1 cellular context compared by ENCODE assay signal in the genomic region with DNA sequence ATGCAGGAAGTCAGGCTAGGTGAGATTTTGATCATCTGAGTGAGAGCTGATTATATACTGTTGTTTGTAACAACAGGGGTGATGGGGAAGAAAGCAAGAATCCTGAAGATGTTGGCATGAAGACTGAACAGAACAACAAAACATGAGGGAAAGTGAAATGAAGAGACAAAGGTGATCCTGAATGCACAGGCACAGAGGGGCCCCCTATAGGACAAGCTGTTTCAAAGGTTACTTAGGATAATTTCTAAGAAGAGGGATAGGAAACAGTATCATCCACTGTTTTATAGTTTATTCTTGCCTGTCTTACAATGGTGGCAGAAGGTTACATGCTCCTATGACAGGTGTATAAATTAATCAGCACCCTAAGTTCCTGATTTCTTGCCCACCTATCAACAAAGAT.
TF ChIP-seq lines count a peak whose summit lies in the region.

No MANE protein-coding gene starts in this region.

TF ChIP-seq in WTC11, 78 proteins besides CTCF, POLR2A, EP300 and RAD21 (continued from another document):
- TF ChIP-seq PRDM15 (CRISPR knock-in tag; IDR thresholded peaks at IDR 0.05) = no peak
- TF ChIP-seq ESRRA (CRISPR knock-in tag; IDR thresholded peaks at IDR 0.05; ENCODE audit: borderline replicate concordance) = no peak
- no peak for TF ChIP-seq CDX4 (CRISPR knock-in tag; IDR thresholded peaks at IDR 0.05; ENCODE audit: borderline replicate concordance)
- TF ChIP-seq GRHL2 (CRISPR knock-in tag; IDR thresholded peaks at IDR 0.05; ENCODE audit: insufficient replicate concordance, severe bottlenecking) = no peak
- TF ChIP-seq ZNF671 (CRISPR knock-in tag; IDR thresholded peaks at IDR 0.05) = no peak
- TF ChIP-seq, protein P1, sequence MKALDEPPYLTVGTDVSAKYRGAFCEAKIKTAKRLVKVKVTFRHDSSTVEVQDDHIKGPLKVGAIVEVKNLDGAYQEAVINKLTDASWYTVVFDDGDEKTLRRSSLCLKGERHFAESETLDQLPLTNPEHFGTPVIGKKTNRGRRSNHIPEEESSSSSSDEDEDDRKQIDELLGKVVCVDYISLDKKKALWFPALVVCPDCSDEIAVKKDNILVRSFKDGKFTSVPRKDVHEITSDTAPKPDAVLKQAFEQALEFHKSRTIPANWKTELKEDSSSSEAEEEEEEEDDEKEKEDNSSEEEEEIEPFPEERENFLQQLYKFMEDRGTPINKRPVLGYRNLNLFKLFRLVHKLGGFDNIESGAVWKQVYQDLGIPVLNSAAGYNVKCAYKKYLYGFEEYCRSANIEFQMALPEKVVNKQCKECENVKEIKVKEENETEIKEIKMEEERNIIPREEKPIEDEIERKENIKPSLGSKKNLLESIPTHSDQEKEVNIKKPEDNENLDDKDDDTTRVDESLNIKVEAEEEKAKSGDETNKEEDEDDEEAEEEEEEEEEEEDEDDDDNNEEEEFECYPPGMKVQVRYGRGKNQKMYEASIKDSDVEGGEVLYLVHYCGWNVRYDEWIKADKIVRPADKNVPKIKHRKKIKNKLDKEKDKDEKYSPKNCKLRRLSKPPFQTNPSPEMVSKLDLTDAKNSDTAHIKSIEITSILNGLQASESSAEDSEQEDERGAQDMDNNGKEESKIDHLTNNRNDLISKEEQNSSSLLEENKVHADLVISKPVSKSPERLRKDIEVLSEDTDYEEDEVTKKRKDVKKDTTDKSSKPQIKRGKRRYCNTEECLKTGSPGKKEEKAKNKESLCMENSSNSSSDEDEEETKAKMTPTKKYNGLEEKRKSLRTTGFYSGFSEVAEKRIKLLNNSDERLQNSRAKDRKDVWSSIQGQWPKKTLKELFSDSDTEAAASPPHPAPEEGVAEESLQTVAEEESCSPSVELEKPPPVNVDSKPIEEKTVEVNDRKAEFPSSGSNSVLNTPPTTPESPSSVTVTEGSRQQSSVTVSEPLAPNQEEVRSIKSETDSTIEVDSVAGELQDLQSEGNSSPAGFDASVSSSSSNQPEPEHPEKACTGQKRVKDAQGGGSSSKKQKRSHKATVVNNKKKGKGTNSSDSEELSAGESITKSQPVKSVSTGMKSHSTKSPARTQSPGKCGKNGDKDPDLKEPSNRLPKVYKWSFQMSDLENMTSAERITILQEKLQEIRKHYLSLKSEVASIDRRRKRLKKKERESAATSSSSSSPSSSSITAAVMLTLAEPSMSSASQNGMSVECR (CRISPR knock-in tag; IDR thresholded peaks at IDR 0.05; ENCODE audit: borderline replicate concordance) = no peak
- no peak for TF ChIP-seq ZNF423 (CRISPR knock-in tag; IDR thresholded peaks at IDR 0.05)
- TF ChIP-seq ATF1 (CRISPR knock-in tag; IDR thresholded peaks at IDR 0.05) = no peak
- TF ChIP-seq, protein P2, sequence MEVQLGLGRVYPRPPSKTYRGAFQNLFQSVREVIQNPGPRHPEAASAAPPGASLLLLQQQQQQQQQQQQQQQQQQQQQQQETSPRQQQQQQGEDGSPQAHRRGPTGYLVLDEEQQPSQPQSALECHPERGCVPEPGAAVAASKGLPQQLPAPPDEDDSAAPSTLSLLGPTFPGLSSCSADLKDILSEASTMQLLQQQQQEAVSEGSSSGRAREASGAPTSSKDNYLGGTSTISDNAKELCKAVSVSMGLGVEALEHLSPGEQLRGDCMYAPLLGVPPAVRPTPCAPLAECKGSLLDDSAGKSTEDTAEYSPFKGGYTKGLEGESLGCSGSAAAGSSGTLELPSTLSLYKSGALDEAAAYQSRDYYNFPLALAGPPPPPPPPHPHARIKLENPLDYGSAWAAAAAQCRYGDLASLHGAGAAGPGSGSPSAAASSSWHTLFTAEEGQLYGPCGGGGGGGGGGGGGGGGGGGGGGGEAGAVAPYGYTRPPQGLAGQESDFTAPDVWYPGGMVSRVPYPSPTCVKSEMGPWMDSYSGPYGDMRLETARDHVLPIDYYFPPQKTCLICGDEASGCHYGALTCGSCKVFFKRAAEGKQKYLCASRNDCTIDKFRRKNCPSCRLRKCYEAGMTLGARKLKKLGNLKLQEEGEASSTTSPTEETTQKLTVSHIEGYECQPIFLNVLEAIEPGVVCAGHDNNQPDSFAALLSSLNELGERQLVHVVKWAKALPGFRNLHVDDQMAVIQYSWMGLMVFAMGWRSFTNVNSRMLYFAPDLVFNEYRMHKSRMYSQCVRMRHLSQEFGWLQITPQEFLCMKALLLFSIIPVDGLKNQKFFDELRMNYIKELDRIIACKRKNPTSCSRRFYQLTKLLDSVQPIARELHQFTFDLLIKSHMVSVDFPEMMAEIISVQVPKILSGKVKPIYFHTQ (CRISPR knock-in tag; IDR thresholded peaks at IDR 0.05) = no peak
